ENCODE assay signal across 35 cellular contexts in the genomic region with DNA sequence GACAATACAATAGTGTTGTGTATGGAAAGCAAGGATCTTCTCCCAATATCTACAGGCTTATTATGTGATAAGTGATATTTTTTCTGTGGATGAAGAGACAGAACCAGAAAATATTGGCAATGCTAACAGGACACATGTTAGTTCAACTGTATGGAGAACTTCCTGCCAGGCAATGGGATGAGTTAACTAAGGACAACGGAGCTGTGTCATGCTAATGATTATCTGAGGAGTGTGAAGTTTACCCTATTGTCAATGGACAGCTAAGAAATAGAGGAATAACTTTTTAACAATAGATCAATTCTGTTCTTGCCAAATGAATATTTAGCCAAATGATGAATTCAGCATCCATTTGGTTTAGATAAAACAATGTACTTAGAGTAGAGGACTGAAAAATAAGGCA.
"Had no signal": no experiment of that assay in that cellular context is flagged by ENCODE, and none has a peak within 500 bp of the region (broad histone marks: within the 10 kb centered on the region; RNA-seq: fewer than 3 reads in every experiment).

No MANE protein-coding gene starts in this region.

- H3K4me3 ChIP-seq: ascending aorta, breast epithelium had no signal

- H3K9me3 ChIP-seq: ascending aorta, breast epithelium had no signal

- DNase-seq: activated CD4-positive, alpha-beta memory T cell treated with anti-CD3 and anti-CD28 coated beads, Interleukin-2, amount 10 ng/mL, durations not matched to agents 7 days and 5 days; activated CD4-positive, alpha-beta T cell treated with anti-CD3 and anti-CD28 coated beads for 1 hour; activated CD4-positive, alpha-beta T cell treated with anti-CD3 and anti-CD28 coated beads for 36 hours; activated CD4-positive, alpha-beta T cell treated with anti-CD3 and anti-CD28 coated beads for 48 hours; activated CD4-positive, alpha-beta T cell treated with anti-CD3 and anti-CD28 coated beads, Interleukin-2, amount 10 ng/mL, durations not matched to agents 7 days and 5 days; activated CD4-positive, alpha-beta T cell treated with anti-CD3 and anti-CD28 coated beads, Interleukin-2, amount 50 U/mL, for 48 hours; activated CD4-positive, CD25-positive, alpha-beta regulatory T cell; activated CD8-positive, alpha-beta memory T cell treated with anti-CD3 and anti-CD28 coated beads for 24 hours; activated CD8-positive, alpha-beta memory T cell treated with anti-CD3 and anti-CD28 coated beads, Interleukin-2, amount 10 ng/mL, durations not matched to agents 7 days and 5 days; activated CD8-positive, alpha-beta memory T cell treated with anti-CD3 and anti-CD28 coated beads, Interleukin-2, amount 50 U/mL, for 48 hours; activated CD8-positive, alpha-beta T cell treated with anti-CD3 and anti-CD28 coated beads, Interleukin-2, amount 10 ng/mL, durations not matched to agents 7 days and 5 days; activated effector memory CD4-positive, alpha-beta T cell treated with Interleukin-2 at 50 U/mL for 16 hours; activated gamma-delta T cell; activated naive CD4-positive, alpha-beta T cell treated with anti-CD3 and anti-CD28 coated beads, Interleukin-2, amount 10 ng/mL, durations not matched to agents 7 days and 5 days; activated naive CD4-positive, alpha-beta T cell treated with Interleukin-2 at 50 U/mL for 16 hours; activated naive CD8-positive, alpha-beta T cell treated with anti-CD3 and anti-CD28 coated beads, Interleukin-2, amount 10 ng/mL, durations not matched to agents 7 days and 5 days; activated naive CD8-positive, alpha-beta T cell treated with anti-CD3 and anti-CD28 coated beads, Interleukin-2, amount 50 U/mL, for 24 hours; activated T-cell treated with anti-CD3 and anti-CD28 coated beads, Interleukin-2, amount 50 U/mL, for 24 hours; activated T-cell treated with anti-CD3 and anti-CD28 coated beads, Interleukin-2, amount 50 U/mL, for 48 hours; amygdala; anterior cingulate cortex; central memory CD4-positive, alpha-beta T cell; T-helper 1 cell; T-helper 2 cell; T-helper 9 cell had no signal

- H3K27me3 ChIP-seq: ascending aorta, breast epithelium had no signal

- H3K4me1 Mint-ChIP-seq: activated CD4-positive, alpha-beta memory T cell treated with anti-CD3 and anti-CD28 coated beads, Interleukin-2, amount 10 ng/mL, durations not matched to agents 7 days and 5 days; activated CD4-positive, alpha-beta T cell treated with anti-CD3 and anti-CD28 coated beads for 36 hours; activated CD4-positive, alpha-beta T cell treated with anti-CD3 and anti-CD28 coated beads, Interleukin-2, amount 10 ng/mL, durations not matched to agents 7 days and 5 days; activated CD8-positive, alpha-beta memory T cell treated with anti-CD3 and anti-CD28 coated beads, Interleukin-2, amount 10 ng/mL, durations not matched to agents 7 days and 5 days; activated naive CD4-positive, alpha-beta T cell treated with anti-CD3 and anti-CD28 coated beads, Interleukin-2, amount 10 ng/mL, durations not matched to agents 7 days and 5 days; activated naive CD4-positive, alpha-beta T cell treated with anti-CD3 and anti-CD28 coated beads, Interleukin-2, amount 50 U/mL, for 24 hours; activated naive CD8-positive, alpha-beta T cell treated with anti-CD3 and anti-CD28 coated beads, Interleukin-2, amount 10 ng/mL, durations not matched to agents 7 days and 5 days; activated naive CD8-positive, alpha-beta T cell treated with anti-CD3 and anti-CD28 coated beads, Interleukin-2, amount 50 U/mL, for 24 hours had no signal

- H3K4me1 ChIP-seq: ascending aorta, breast epithelium had no signal

- H3K27ac Mint-ChIP-seq: activated CD4-positive, alpha-beta memory T cell treated with anti-CD3 and anti-CD28 coated beads, Interleukin-2, amount 10 ng/mL, durations not matched to agents 7 days and 5 days; activated CD4-positive, alpha-beta T cell treated with anti-CD3 and anti-CD28 coated beads for 36 hours; activated CD4-positive, alpha-beta T cell treated with anti-CD3 and anti-CD28 coated beads, Interleukin-2, amount 10 ng/mL, durations not matched to agents 7 days and 5 days; activated CD8-positive, alpha-beta memory T cell treated with anti-CD3 and anti-CD28 coated beads, Interleukin-2, amount 10 ng/mL, durations not matched to agents 7 days and 5 days; activated CD8-positive, alpha-beta T cell treated with anti-CD3 and anti-CD28 coated beads, Interleukin-2, amount 10 ng/mL, durations not matched to agents 7 days and 5 days; activated naive CD4-positive, alpha-beta T cell treated with anti-CD3 and anti-CD28 coated beads, Interleukin-2, amount 10 ng/mL, durations not matched to agents 7 days and 5 days; activated naive CD4-positive, alpha-beta T cell treated with anti-CD3 and anti-CD28 coated beads, Interleukin-2, amount 50 U/mL, for 24 hours; activated naive CD8-positive, alpha-beta T cell; activated naive CD8-positive, alpha-beta T cell treated with anti-CD3 and anti-CD28 coated beads, Interleukin-2, amount 10 ng/mL, durations not matched to agents 7 days and 5 days; activated naive CD8-positive, alpha-beta T cell treated with anti-CD3 and anti-CD28 coated beads, Interleukin-2, amount 50 U/mL, for 24 hours; activated T-cell treated with anti-CD3 and anti-CD28 coated beads, Interleukin-2, amount 50 U/mL, for 24 hours; activated T-helper 2 cell treated with anti-CD3 and anti-CD28 coated beads, Interferon-gamma antibody, Interleukin-2, Interleukin-4, amounts not matched to agents 10 μg/mL and 5 μg/mL and 100 μg/mL, durations not matched to agents 14 hours and 24 hours and 36 hours; brain; T-helper 1 cell treated with Interleukin-12 subunit alpha and Interleukin-12 subunit beta and Interleukin-4 antibody, amounts not matched to agents 30 μg/mL and 1 μg/mL, for 36 hours; T-helper 2 cell treated with Interferon-gamma antibody and Interleukin-4, amounts not matched to agents 5 μg/mL and 100 μg/mL, for 36 hours had no signal

- H3K27me3 Mint-ChIP-seq: activated CD4-positive, alpha-beta memory T cell treated with anti-CD3 and anti-CD28 coated beads, Interleukin-2, amount 10 ng/mL, durations not matched to agents 7 days and 5 days; activated CD4-positive, alpha-beta T cell treated with anti-CD3 and anti-CD28 coated beads for 36 hours; activated CD4-positive, alpha-beta T cell treated with anti-CD3 and anti-CD28 coated beads, Interleukin-2, amount 10 ng/mL, durations not matched to agents 7 days and 5 days; activated CD8-positive, alpha-beta memory T cell treated with anti-CD3 and anti-CD28 coated beads, Interleukin-2, amount 10 ng/mL, durations not matched to agents 7 days and 5 days; activated naive CD4-positive, alpha-beta T cell treated with anti-CD3 and anti-CD28 coated beads, Interleukin-2, amount 10 ng/mL, durations not matched to agents 7 days and 5 days; activated naive CD4-positive, alpha-beta T cell treated with anti-CD3 and anti-CD28 coated beads, Interleukin-2, amount 50 U/mL, for 24 hours; activated naive CD8-positive, alpha-beta T cell; activated naive CD8-positive, alpha-beta T cell treated with anti-CD3 and anti-CD28 coated beads, Interleukin-2, amount 10 ng/mL, durations not matched to agents 7 days and 5 days; activated naive CD8-positive, alpha-beta T cell treated with anti-CD3 and anti-CD28 coated beads, Interleukin-2, amount 50 U/mL, for 24 hours; activated T-cell treated with anti-CD3 and anti-CD28 coated beads, Interleukin-2, amount 50 U/mL, for 24 hours; brain had no signal

- H3K36me3 Mint-ChIP-seq: activated CD8-positive, alpha-beta memory T cell treated with anti-CD3 and anti-CD28 coated beads, Interleukin-2, amount 10 ng/mL, durations not matched to agents 7 days and 5 days; activated naive CD4-positive, alpha-beta T cell treated with anti-CD3 and anti-CD28 coated beads, Interleukin-2, amount 10 ng/mL, durations not matched to agents 7 days and 5 days; activated naive CD4-positive, alpha-beta T cell treated with anti-CD3 and anti-CD28 coated beads, Interleukin-2, amount 50 U/mL, for 24 hours; activated naive CD8-positive, alpha-beta T cell; activated naive CD8-positive, alpha-beta T cell treated with anti-CD3 and anti-CD28 coated beads, Interleukin-2, amount 10 ng/mL, durations not matched to agents 7 days and 5 days; brain had no signal

- H3K9me3 Mint-ChIP-seq: activated CD4-positive, alpha-beta memory T cell treated with anti-CD3 and anti-CD28 coated beads, Interleukin-2, amount 10 ng/mL, durations not matched to agents 7 days and 5 days; activated naive CD8-positive, alpha-beta T cell treated with anti-CD3 and anti-CD28 coated beads, Interleukin-2, amount 10 ng/mL, durations not matched to agents 7 days and 5 days; T-helper 1 cell treated with Interleukin-12 subunit alpha and Interleukin-12 subunit beta and Interleukin-4 antibody, amounts not matched to agents 30 μg/mL and 1 μg/mL, for 36 hours had no signal

- H3K36me3 ChIP-seq: ascending aorta, breast epithelium had no signal

- H3K27ac ChIP-seq: ascending aorta, breast epithelium, VCaP had no signal

- H3K4me3 Mint-ChIP-seq: activated CD4-positive, alpha-beta memory T cell treated with anti-CD3 and anti-CD28 coated beads, Interleukin-2, amount 10 ng/mL, durations not matched to agents 7 days and 5 days; activated CD4-positive, alpha-beta T cell treated with anti-CD3 and anti-CD28 coated beads for 36 hours; activated CD4-positive, alpha-beta T cell treated with anti-CD3 and anti-CD28 coated beads, Interleukin-2, amount 10 ng/mL, durations not matched to agents 7 days and 5 days; activated CD8-positive, alpha-beta memory T cell treated with anti-CD3 and anti-CD28 coated beads, Interleukin-2, amount 10 ng/mL, durations not matched to agents 7 days and 5 days; activated CD8-positive, alpha-beta T cell treated with anti-CD3 and anti-CD28 coated beads, Interleukin-2, amount 10 ng/mL, durations not matched to agents 7 days and 5 days; activated naive CD4-positive, alpha-beta T cell treated with anti-CD3 and anti-CD28 coated beads, Interleukin-2, amount 10 ng/mL, durations not matched to agents 7 days and 5 days; activated naive CD4-positive, alpha-beta T cell treated with anti-CD3 and anti-CD28 coated beads, Interleukin-2, amount 50 U/mL, for 24 hours; activated naive CD8-positive, alpha-beta T cell; activated naive CD8-positive, alpha-beta T cell treated with anti-CD3 and anti-CD28 coated beads, Interleukin-2, amount 10 ng/mL, durations not matched to agents 7 days and 5 days; activated naive CD8-positive, alpha-beta T cell treated with anti-CD3 and anti-CD28 coated beads, Interleukin-2, amount 50 U/mL, for 24 hours; activated T-cell treated with anti-CD3 and anti-CD28 coated beads, Interleukin-2, amount 50 U/mL, for 24 hours; brain; T-helper 1 cell treated with Interleukin-12 subunit alpha and Interleukin-12 subunit beta and Interleukin-4 antibody, amounts not matched to agents 30 μg/mL and 1 μg/mL, for 36 hours; T-helper 2 cell treated with Interferon-gamma antibody and Interleukin-4, amounts not matched to agents 5 μg/mL and 100 μg/mL, for 36 hours had no signal

- ATAC-seq: activated CD4-positive, alpha-beta T cell treated with anti-CD3 and anti-CD28 coated beads for 36 hours; activated CD4-positive, CD25-positive, alpha-beta regulatory T cell treated with anti-CD3 and anti-CD28 coated beads, Interleukin-2, amount 50 U/mL, for 24 hours; activated CD8-positive, alpha-beta memory T cell treated with anti-CD3 and anti-CD28 coated beads, Interleukin-2, amount 10 ng/mL, durations not matched to agents 7 days and 5 days; activated CD8-positive, alpha-beta T cell treated with anti-CD3 and anti-CD28 coated beads, Interleukin-2, amount 10 ng/mL, durations not matched to agents 7 days and 5 days; activated naive CD8-positive, alpha-beta T cell treated with anti-CD3 and anti-CD28 coated beads, Interleukin-2, amount 50 U/mL, for 24 hours had no signal
